In genomic region chr12:25887367-25887766, GRCh38 we compare ENCODE assay signal across 26 cellular contexts.
"Had no signal": no experiment of that assay in that cellular context is flagged by ENCODE, and none has a peak within 500 bp of the region (broad histone marks: within the 10 kb centered on the region; RNA-seq: fewer than 3 reads in every experiment).

No MANE protein-coding gene starts in this region.

- H3K27me3 Mint-ChIP-seq: activated CD4-positive, alpha-beta memory T cell treated with anti-CD3 and anti-CD28 coated beads for 36 hours; brain had no signal

- H3K4me3 ChIP-seq: MG63, SK-N-MC had no signal

- H3K4me1 Mint-ChIP-seq: activated CD4-positive, alpha-beta T cell treated with anti-CD3 and anti-CD28 coated beads, Interleukin-2, amount 10 ng/mL, durations not matched to agents 7 days and 5 days; T-cell had no signal

- H3K4me3 Mint-ChIP-seq: activated CD4-positive, alpha-beta memory T cell treated with anti-CD3 and anti-CD28 coated beads for 36 hours; activated CD4-positive, alpha-beta T cell treated with anti-CD3 and anti-CD28 coated beads, Interleukin-2, amount 10 ng/mL, durations not matched to agents 7 days and 5 days; activated naive CD8-positive, alpha-beta T cell; activated T-cell treated with anti-CD3 and anti-CD28 coated beads, Interleukin-2, amount 50 U/mL, for 4 hours; brain; T-cell had no signal

- H3K27me3 ChIP-seq: MG63 had no signal

- H3K9me3 Mint-ChIP-seq: activated CD4-positive, alpha-beta memory T cell treated with anti-CD3 and anti-CD28 coated beads for 36 hours; activated CD4-positive, alpha-beta T cell treated with anti-CD3 and anti-CD28 coated beads, Interleukin-2, amount 10 ng/mL, durations not matched to agents 7 days and 5 days; T-cell had no signal

- DNase-seq: activated CD4-positive, alpha-beta memory T cell treated with anti-CD3 and anti-CD28 coated beads for 36 hours; activated CD4-positive, alpha-beta T cell treated with anti-CD3 and anti-CD28 coated beads, Interleukin-2, amount 10 ng/mL, durations not matched to agents 7 days and 5 days; activated CD4-positive, CD25-positive, alpha-beta regulatory T cell; activated CD8-positive, alpha-beta memory T cell treated with anti-CD3 and anti-CD28 coated beads for 24 hours; activated effector memory CD4-positive, alpha-beta T cell treated with anti-CD3 and anti-CD28 coated beads, Interleukin-2, amount 50 U/mL, for 16 hours; activated naive CD4-positive, alpha-beta T cell treated with Interleukin-2 at 50 U/mL for 16 hours; activated T-cell treated with anti-CD3 and anti-CD28 coated beads, Interleukin-2, amount 50 U/mL, for 4 hours; amygdala; cerebellar nuclear complex; MG63; MV-4-11; NCI-H1092 treated with DMSO at 0.1 percent for 48 hours; NCI-H1436 treated with DMSO at 0.1 percent for 48 hours; NCI-H187; NCI-H2081; NCI-H226; NCI-H526; NCI-H774; OCI-M1; RPMI8226; T-cell; T-helper 2 cell; T1000 had no signal

- H3K9me3 ChIP-seq: MG63 had no signal

- H3K36me3 ChIP-seq: MG63 had no signal

- H3K36me3 Mint-ChIP-seq: activated CD4-positive, alpha-beta memory T cell treated with anti-CD3 and anti-CD28 coated beads for 36 hours; activated naive CD8-positive, alpha-beta T cell; brain; T-cell had no signal

- H3K27ac Mint-ChIP-seq: activated CD4-positive, alpha-beta memory T cell treated with anti-CD3 and anti-CD28 coated beads for 36 hours; activated CD4-positive, alpha-beta T cell treated with anti-CD3 and anti-CD28 coated beads, Interleukin-2, amount 10 ng/mL, durations not matched to agents 7 days and 5 days; activated naive CD8-positive, alpha-beta T cell; brain; T-cell had no signal

- H3K27ac ChIP-seq: SK-N-MC had no signal
